1 cellular context compared by ENCODE assay signal in the genomic region with DNA sequence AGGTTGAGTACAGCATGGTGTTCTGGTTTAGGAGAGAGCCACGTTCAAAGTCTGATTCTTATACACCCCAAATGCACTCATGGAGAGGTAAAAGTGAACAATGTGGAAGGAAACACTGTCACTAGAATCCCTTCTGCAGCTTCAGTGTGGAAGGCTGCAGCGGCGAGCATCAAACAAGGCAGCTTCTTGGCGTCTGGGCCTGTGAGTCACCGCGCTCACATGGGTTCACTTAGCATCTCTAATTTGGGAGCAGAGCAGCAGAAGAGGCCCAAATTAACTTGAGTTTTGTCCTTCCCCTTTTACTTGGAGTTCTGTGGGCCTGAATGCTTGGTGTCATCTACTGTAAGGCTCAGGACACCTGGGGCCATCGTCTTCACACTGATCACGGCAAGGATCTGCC.
TF ChIP-seq lines count a peak whose summit lies in the region.

No MANE protein-coding gene starts in this region.

TF ChIP-seq in IMR-90, 13 proteins besides CTCF, POLR2A, EP300 and RAD21:
- TF ChIP-seq MAFK (IDR thresholded peaks at IDR 0.05; ENCODE audit: low read depth, low read length) (no peak), SMC3 (IDR thresholded peaks at IDR 0.05; ENCODE audit: low read depth, low read length) (no peak), NFE2L2 (IDR thresholded peaks at IDR 0.05; ENCODE audit: low read depth, low read length) (no peak), MAZ (IDR thresholded peaks at IDR 0.05; ENCODE audit: borderline replicate concordance, low read depth, low read length) (no peak), MXI1 (IDR thresholded peaks at IDR 0.05; ENCODE audit: borderline replicate concordance, low read depth, low read length) (no peak), BHLHE40 (IDR thresholded peaks at IDR 0.05; ENCODE audit: low read depth, low read length) (no peak), RFX5 (IDR thresholded peaks at IDR 0.05; ENCODE audit: low read depth, low read length) (no peak), CHD1 (IDR thresholded peaks at IDR 0.05; ENCODE audit: low read depth, low read length) (no peak), CEBPB (IDR thresholded peaks at IDR 0.05; ENCODE audit: low read depth, low read length) (no peak), FOS (IDR thresholded peaks at IDR 0.05; ENCODE audit: low read depth, low read length) (no peak), RCOR1 (IDR thresholded peaks at IDR 0.05; ENCODE audit: insufficient replicate concordance, low read length) (no peak)
- TF ChIP-seq, protein P1, sequence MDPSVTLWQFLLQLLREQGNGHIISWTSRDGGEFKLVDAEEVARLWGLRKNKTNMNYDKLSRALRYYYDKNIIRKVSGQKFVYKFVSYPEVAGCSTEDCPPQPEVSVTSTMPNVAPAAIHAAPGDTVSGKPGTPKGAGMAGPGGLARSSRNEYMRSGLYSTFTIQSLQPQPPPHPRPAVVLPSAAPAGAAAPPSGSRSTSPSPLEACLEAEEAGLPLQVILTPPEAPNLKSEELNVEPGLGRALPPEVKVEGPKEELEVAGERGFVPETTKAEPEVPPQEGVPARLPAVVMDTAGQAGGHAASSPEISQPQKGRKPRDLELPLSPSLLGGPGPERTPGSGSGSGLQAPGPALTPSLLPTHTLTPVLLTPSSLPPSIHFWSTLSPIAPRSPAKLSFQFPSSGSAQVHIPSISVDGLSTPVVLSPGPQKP (IDR thresholded peaks at IDR 0.05; ENCODE audit: borderline replicate concordance, low read depth, low read length) = no peak
- TF ChIP-seq, protein P2, sequence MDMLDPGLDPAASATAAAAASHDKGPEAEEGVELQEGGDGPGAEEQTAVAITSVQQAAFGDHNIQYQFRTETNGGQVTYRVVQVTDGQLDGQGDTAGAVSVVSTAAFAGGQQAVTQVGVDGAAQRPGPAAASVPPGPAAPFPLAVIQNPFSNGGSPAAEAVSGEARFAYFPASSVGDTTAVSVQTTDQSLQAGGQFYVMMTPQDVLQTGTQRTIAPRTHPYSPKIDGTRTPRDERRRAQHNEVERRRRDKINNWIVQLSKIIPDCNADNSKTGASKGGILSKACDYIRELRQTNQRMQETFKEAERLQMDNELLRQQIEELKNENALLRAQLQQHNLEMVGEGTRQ (IDR thresholded peaks at IDR 0.05; ENCODE audit: low read depth, low read length) = no peak
TF ChIP-seq in IMR-90: peak in this region for 0.
